19 cellular contexts compared by ENCODE assay signal in genomic region chr4:63492515-63492914, GRCh38.
DNase-seq lines count a peak whose midpoint lies in the region; ATAC-seq lines count a peak whose summit lies in the region.
"Had no signal": no experiment of that assay in that cellular context is flagged by ENCODE, and none has a peak within 500 bp of the region (broad histone marks: within the 10 kb centered on the region; RNA-seq: fewer than 3 reads in every experiment).

No MANE protein-coding gene starts in this region.

- H3K4me1 Mint-ChIP-seq in activated CD4-positive, alpha-beta T cell treated with anti-CD3 and anti-CD28 coated beads, Interleukin-2, amount 10 ng/mL, durations not matched to agents 7 days and 5 days, result no peaks in the 10 kb centered on the region
- no peaks in the 10 kb centered on the region for H3K4me1 Mint-ChIP-seq in activated T-helper 17 cell treated with anti-CD3 and anti-CD28 coated beads, Interleukin-2, amount 50 U/mL, for 72 hours
- H3K4me1 Mint-ChIP-seq: CD4-positive, alpha-beta memory T cell had no signal

- POLR2A ChIA-PET in activated CD4-positive, alpha-beta T cell treated with anti-CD3 and anti-CD28 coated beads, Interleukin-2, amount 10 ng/mL, durations not matched to agents 7 days and 5 days (lab: Charles Lee), result no interaction called here

- H2BK120ac ChIP-seq in mesendoderm (ENCODE audit: low read depth, low read length), result no peak overlapping the region

- H3K27me3 Mint-ChIP-seq in activated CD4-positive, alpha-beta T cell treated with anti-CD3 and anti-CD28 coated beads, Interleukin-2, amount 10 ng/mL, durations not matched to agents 7 days and 5 days, result no peaks in the 10 kb centered on the region
- no peaks in the 10 kb centered on the region for H3K27me3 Mint-ChIP-seq in activated T-helper 17 cell treated with anti-CD3 and anti-CD28 coated beads, Interleukin-2, amount 50 U/mL, for 72 hours
- H3K27me3 Mint-ChIP-seq: CD4-positive, alpha-beta memory T cell; IgD-negative memory B cell had no signal

- H3K23ac ChIP-seq in mesendoderm (ENCODE audit: low read length), result no peak overlapping the region

- no peak overlapping the region for H3K4me3 ChIP-seq in Jurkat, Clone E6-1 (ENCODE audit: low read length)
- H3K4me3 ChIP-seq in mesendoderm (ENCODE audit: low read length), result no peak overlapping the region
- H3K4me3 ChIP-seq: SJSA1 had no signal

- H2BK5ac ChIP-seq in mesendoderm (ENCODE audit: low read length), result no peak overlapping the region

- no peak overlapping the region for H3K18ac ChIP-seq in mesendoderm (ENCODE audit: low read length)

- no peaks in the 10 kb centered on the region for H3K27me3 ChIP-seq in mesendoderm (ENCODE audit: insufficient read depth, low read length, poor library complexity)
- H3K27me3 ChIP-seq: SJSA1 had no signal

- no peak overlapping the region for H3K27ac Mint-ChIP-seq in activated CD4-positive, alpha-beta T cell treated with anti-CD3 and anti-CD28 coated beads, Interleukin-2, amount 10 ng/mL, durations not matched to agents 7 days and 5 days
- no peak overlapping the region for H3K27ac Mint-ChIP-seq in activated T-helper 17 cell treated with anti-CD3 and anti-CD28 coated beads, Interleukin-2, amount 50 U/mL, for 72 hours
- H3K27ac Mint-ChIP-seq: CD4-positive, alpha-beta memory T cell; H9; IgD-negative memory B cell had no signal

- peak; percentile 46 for ATAC-seq in GM18868 (IDR thresholded peaks at IDR 0.05; ENCODE audit: unreplicated experiment)
- ATAC-seq in activated T-helper 17 cell treated with anti-CD3 and anti-CD28 coated beads, Interleukin-2, amount 50 U/mL, for 72 hours (replicated peaks), result no peak

- no peak overlapping the region for H4K5ac ChIP-seq in mesendoderm (ENCODE audit: low read length)

- H3K56ac ChIP-seq in mesendoderm (ENCODE audit: low read length), result no peak overlapping the region

- no peaks in the 10 kb centered on the region for H3K36me3 Mint-ChIP-seq in activated CD4-positive, alpha-beta T cell treated with anti-CD3 and anti-CD28 coated beads, Interleukin-2, amount 10 ng/mL, durations not matched to agents 7 days and 5 days (ENCODE audit: low read depth)
- H3K36me3 Mint-ChIP-seq in activated T-helper 17 cell treated with anti-CD3 and anti-CD28 coated beads, Interleukin-2, amount 50 U/mL, for 72 hours (ENCODE audit: low read depth), result no peaks in the 10 kb centered on the region
- H3K36me3 Mint-ChIP-seq: CD4-positive, alpha-beta memory T cell; IgD-negative memory B cell had no signal

- CTCF ChIA-PET in activated CD4-positive, alpha-beta T cell treated with anti-CD3 and anti-CD28 coated beads, Interleukin-2, amount 10 ng/mL, durations not matched to agents 7 days and 5 days (lab: Charles Lee), result no interaction called here

- H3K27ac ChIP-seq in mesendoderm (ENCODE audit: low read depth, low read length), result no peak overlapping the region
- H3K27ac ChIP-seq: SJSA1 had no signal

- no peaks in the 10 kb centered on the region for H3K4me1 ChIP-seq in mesendoderm (ENCODE audit: control insufficient read depth, low read depth, low read length)
- H3K4me1 ChIP-seq: SJSA1 had no signal

- H2AK5ac ChIP-seq in mesendoderm (ENCODE audit: low read length), result no peak overlapping the region

- H3K79me2 ChIP-seq in mesendoderm (ENCODE audit: control insufficient read depth, insufficient read depth, low read length), result no peaks in the 10 kb centered on the region

- H4K8ac ChIP-seq in mesendoderm (ENCODE audit: low read depth, low read length), result no peak overlapping the region

- H3K79me1 ChIP-seq in mesendoderm (ENCODE audit: low read length), result no peaks in the 10 kb centered on the region

- H3K36me3 ChIP-seq in mesendoderm (ENCODE audit: control insufficient read depth, insufficient read depth, low read length), result no peaks in the 10 kb centered on the region
- H3K36me3 ChIP-seq: SJSA1 had no signal

- peak; percentile 68 for DNase-seq in Jurkat, Clone E6-1 (ENCODE audit: low read depth, low spot score)
- DNase-seq in SKM-1 (lab: John Stamatoyannopoulos, UW; ENCODE audit: unreplicated experiment) (peak; percentile 7), mesendoderm (peak; percentile 17), DMS153 (lab: John Stamatoyannopoulos, UW) (no peak)
- no peak for DNase-seq in activated CD4-positive, alpha-beta T cell treated with anti-CD3 and anti-CD28 coated beads, Interleukin-2, amount 10 ng/mL, durations not matched to agents 7 days and 5 days
- DNase-seq: ACHN; CD4-positive, alpha-beta memory T cell; DND-41; GF-D8; H9; NCI-H1092 treated with DMSO at 0.1 percent for 48 hours; NCI-H1694 treated with DMSO at 0.1 percent for 48 hours; NCI-H446 treated with DMSO at 0.1 percent for 48 hours; NCI-H774; T-helper 1 cell had no signal

- H3K9ac ChIP-seq in mesendoderm (ENCODE audit: low read length), result no peak overlapping the region

- H3K9me3 Mint-ChIP-seq in activated CD4-positive, alpha-beta T cell treated with anti-CD3 and anti-CD28 coated beads, Interleukin-2, amount 10 ng/mL, durations not matched to agents 7 days and 5 days, result no peaks in the 10 kb centered on the region
- peaks cover 23% of the 10 kb centered on the region for H3K9me3 Mint-ChIP-seq in activated T-helper 17 cell treated with anti-CD3 and anti-CD28 coated beads, Interleukin-2, amount 50 U/mL, for 72 hours
- H3K9me3 Mint-ChIP-seq: H9 had no signal

- H3K4ac ChIP-seq in mesendoderm (ENCODE audit: low read depth, low read length), result no peak overlapping the region

- H2BK15ac ChIP-seq in mesendoderm (replicated peaks; ENCODE audit: low read depth), result no peak overlapping the region

- H3K4me3 Mint-ChIP-seq in activated CD4-positive, alpha-beta T cell treated with anti-CD3 and anti-CD28 coated beads, Interleukin-2, amount 10 ng/mL, durations not matched to agents 7 days and 5 days, result no peak overlapping the region
- H3K4me3 Mint-ChIP-seq in activated T-helper 17 cell treated with anti-CD3 and anti-CD28 coated beads, Interleukin-2, amount 50 U/mL, for 72 hours, result no peak overlapping the region
- H3K4me3 Mint-ChIP-seq: CD4-positive, alpha-beta memory T cell; H9; IgD-negative memory B cell had no signal

- H3K4me2 ChIP-seq in mesendoderm (ENCODE audit: low read length), result no peak overlapping the region

Comparison
In these comparisons a context has a peak if more than half of its experiments do, and no peak if none do; other contexts are left out.
1. DNase-seq: peak in Jurkat, Clone E6-1 (single experiment), SKM-1 (single experiment) and mesendoderm (single experiment); none in DMS153 (single experiment) and activated CD4-positive, alpha-beta T cell treated with anti-CD3 and anti-CD28 coated beads, Interleukin-2, amount 10 ng/mL, durations not matched to agents 7 days and 5 days (single experiment).